16 cellular contexts compared by ENCODE assay signal in genomic region chr3:144477593-144477992, GRCh38.
DNase-seq lines count a peak whose midpoint lies in the region; ATAC-seq lines count a peak whose summit lies in the region.
"Had no signal": no experiment of that assay in that cellular context is flagged by ENCODE, and none has a peak within 500 bp of the region (broad histone marks: within the 10 kb centered on the region; RNA-seq: fewer than 3 reads in every experiment).

No MANE protein-coding gene starts in this region.

- no peak overlapping the region for H2BK15ac ChIP-seq in neuronal stem cell (ENCODE audit: low read length)

- H2BK120ac ChIP-seq in neuronal stem cell (ENCODE audit: low read depth, low read length): no peak overlapping the region

- H3K23ac ChIP-seq in neuronal stem cell (ENCODE audit: low read depth, low read length, poor library complexity): no peak overlapping the region

- DNase-seq in foreskin melanocyte (peak; percentile 62), neuronal stem cell (ENCODE audit: low spot score) (no peak), CD1c-positive myeloid dendritic cell (ENCODE audit: extremely low spot score) (no peak), left lobe of liver (ENCODE audit: low spot score) (no peak)
- DNase-seq: 8988T; ACHN; BE2C; C1 segment of cervical spinal cord; Caco-2; Calu3; CD4-positive, alpha-beta T cell; CD8-positive, alpha-beta T cell; DMS79 treated with DMSO at 0.1 percent for 48 hours; GF-D8 had no signal

- H3K4ac ChIP-seq in neuronal stem cell (ENCODE audit: low read length): no peak overlapping the region

- no peak overlapping the region for H4K8ac ChIP-seq in neuronal stem cell (ENCODE audit: low read depth, low read length)

- H3K4me2 ChIP-seq in neuronal stem cell (ENCODE audit: insufficient read depth, low read length, poor library complexity, severe bottlenecking): no peak overlapping the region
- H3K4me2 ChIP-seq: BLaER1 had no signal

- no peak overlapping the region for H2BK12ac ChIP-seq in neuronal stem cell (ENCODE audit: low read length)

- H3K79me1 ChIP-seq in neuronal stem cell (ENCODE audit: low read depth, low read length): no peaks in the 10 kb centered on the region

- no peaks in the 10 kb centered on the region for H3K27me3 ChIP-seq in neuronal stem cell (ENCODE audit: control insufficient read depth in 3 of 3, insufficient read depth in 3 of 3, low read depth in 1 of 3, low read length in 3 of 3)
- H3K27me3 ChIP-seq: BE2C, BLaER1 had no signal

- no peaks in the 10 kb centered on the region for H3K9me3 ChIP-seq in neuronal stem cell (replicated peaks in 1 of 2; ENCODE audit: control insufficient read depth in 2 of 2, insufficient read depth in 1 of 2, low read depth in 1 of 2, low read length in 2 of 2)
- H3K9me3 ChIP-seq: BE2C, BLaER1, Caco-2 had no signal

- peak overlapping the region; percentile 58 for H2AFZ ChIP-seq in neuronal stem cell (ENCODE audit: low read length)

- no peak overlapping the region for H3K27ac ChIP-seq in neuronal stem cell (replicated peaks; ENCODE audit: low read length)
- H3K27ac ChIP-seq: BLaER1 had no signal

- no peak overlapping the region for H3K4me3 ChIP-seq in neuronal stem cell (ENCODE audit: low read length in 2 of 2)
- H3K4me3 ChIP-seq: BLaER1 had no signal

- ATAC-seq in HG03442 (IDR thresholded peaks at IDR 0.05; ENCODE audit: unreplicated experiment) (no peak), left lobe of liver (no peak)
- ATAC-seq: CD8-positive, alpha-beta T cell had no signal

- WGBS in neuronal stem cell (ENCODE audit: extremely low coverage in 2 of 2, insufficient read length in 2 of 2, insufficient replicate concordance in 1 of 2), 2 donors: no CpG with 5 or more reads among the region's 1 CpG

- no peaks in the 10 kb centered on the region for H3K36me3 ChIP-seq in neuronal stem cell (replicated peaks in 1 of 2; ENCODE audit: control insufficient read depth in 2 of 2, insufficient read depth in 2 of 2, low read length in 2 of 2)
- H3K36me3 ChIP-seq: BE2C, BLaER1 had no signal

- no peaks in the 10 kb centered on the region for H3K4me1 ChIP-seq in neuronal stem cell (ENCODE audit: control insufficient read depth in 2 of 2, insufficient read depth in 1 of 2, low read depth in 1 of 2, low read length in 2 of 2)
- H3K4me1 ChIP-seq: BE2C, BLaER1 had no signal

- no peak overlapping the region for H3K18ac ChIP-seq in neuronal stem cell (ENCODE audit: low read length)

- H2AK5ac ChIP-seq in neuronal stem cell (ENCODE audit: low read depth, low read length): no peak overlapping the region

- no peak overlapping the region for H3K14ac ChIP-seq in neuronal stem cell (ENCODE audit: low read length)

- H2BK5ac ChIP-seq in neuronal stem cell (ENCODE audit: low read length): no peak overlapping the region

- no peak overlapping the region for H3K9ac ChIP-seq in neuronal stem cell (ENCODE audit: low read depth, low read length, poor library complexity)
- H3K9ac ChIP-seq: BLaER1 had no signal

- no peak overlapping the region for H4K91ac ChIP-seq in neuronal stem cell (ENCODE audit: low read depth, low read length, poor library complexity)
